In the genomic region with DNA sequence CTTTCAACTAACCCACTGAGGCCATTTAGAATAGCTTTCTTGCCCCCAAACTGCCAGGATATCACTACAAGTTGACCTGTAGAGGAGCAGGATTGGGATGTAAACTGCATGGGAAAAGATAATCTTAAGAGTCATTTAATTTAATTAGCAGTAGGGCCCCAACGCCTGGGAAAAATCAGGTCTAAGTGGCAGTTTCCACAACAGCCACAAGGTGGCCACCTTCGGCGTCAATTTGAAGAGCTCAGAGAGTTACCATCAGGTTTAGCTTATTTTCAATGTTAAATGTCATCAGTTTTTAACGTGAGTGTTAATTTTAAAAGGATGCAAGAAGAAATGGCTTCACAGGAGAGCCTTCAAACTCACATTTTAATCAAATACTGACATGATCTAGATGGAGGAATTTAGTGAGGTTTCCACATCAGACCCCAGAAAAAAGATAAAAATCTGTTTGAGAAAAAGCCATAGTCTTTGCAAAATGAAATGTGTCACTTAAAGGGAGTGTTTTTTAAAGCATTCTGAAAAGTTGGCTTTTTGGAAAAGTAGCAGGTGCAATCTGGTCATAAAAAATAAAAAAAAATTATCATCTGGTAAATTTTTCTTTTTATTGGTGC, we compare ENCODE assay signal across 8 cellular contexts.
DNase-seq lines count a peak whose midpoint lies in the region; ATAC-seq and TF ChIP-seq lines count a peak whose summit lies in the region.

No MANE protein-coding gene starts in this region.

- H3K27ac Mint-ChIP-seq in Calu3 (ENCODE audit: unreplicated experiment) (no peak overlapping the region), T-helper 17 cell (no peak overlapping the region), immature natural killer cell (no peak overlapping the region)

- BruUV-seq in Calu3 (replicated peaks; lab: Mats Ljungman, UMichigan) = no TSS peak

- DNase-seq in Calu3 (peak; percentile 64), KBM-7 (peak; percentile 68), T-helper 17 cell (peak in 2 of 3 donors; percentile 16 to 43), astrocyte of the hippocampus (ENCODE audit: low read depth, low spot score) (peak; percentile 71), immature natural killer cell (peak in 2 of 3 donors; percentile 12 to 28)
- peak; percentile 58 for DNase-seq in stimulated activated CD4-positive, alpha-beta T cell treated with anti-CD3 and anti-CD28 coated beads, Interleukin-4, amount 100 ng/mL, for 1 hour

- H3K4me1 Mint-ChIP-seq in Calu3 (ENCODE audit: low read depth, unreplicated experiment) = no peaks in the 10 kb centered on the region
- peaks cover 17% of the 10 kb centered on the region for H3K4me1 Mint-ChIP-seq in T-helper 17 cell
- no peaks in the 10 kb centered on the region for H3K4me1 Mint-ChIP-seq in immature natural killer cell

- CTCF ChIA-PET in Calu3 (lab: Charles Lee) = interaction anchor here (0.6 to 1.9 kb wide), 15 partner anchors 10 to 738 kb away, joined by 3 to 23 read pairs (median 4); partner anchors contain the start of genes CCDC148 and PKP4

- no peak overlapping the region for H3K4me3 Mint-ChIP-seq in Calu3 (ENCODE audit: low read depth, unreplicated experiment)
- H3K4me3 Mint-ChIP-seq in T-helper 17 cell = no peak overlapping the region
- H3K4me3 Mint-ChIP-seq in immature natural killer cell = no peak overlapping the region

- H3K9me3 ChIP-seq in T-helper 17 cell (ENCODE audit: control insufficient read depth, low read length, poor library complexity, severe bottlenecking) = no peaks in the 10 kb centered on the region

- peak; percentile 82 for ATAC-seq in GM19438 (IDR thresholded peaks at IDR 0.05; ENCODE audit: low read depth, unreplicated experiment)
- ATAC-seq in T-helper 17 cell = peak; percentile 68
- ATAC-seq in esophagus mucosa = no peak

- H3K9me3 Mint-ChIP-seq in Calu3 (ENCODE audit: low read depth, unreplicated experiment) (peaks cover 4% of the 10 kb centered on the region), immature natural killer cell (no peaks in the 10 kb centered on the region)

- H3K36me3 Mint-ChIP-seq in Calu3 (ENCODE audit: insufficient read depth, unreplicated experiment) = no peaks in the 10 kb centered on the region
- peaks cover 5% of the 10 kb centered on the region for H3K36me3 Mint-ChIP-seq in T-helper 17 cell (ENCODE audit: low read depth)
- H3K36me3 Mint-ChIP-seq in immature natural killer cell = no peaks in the 10 kb centered on the region

- H3K27me3 Mint-ChIP-seq in Calu3 (ENCODE audit: unreplicated experiment) (no peaks in the 10 kb centered on the region), T-helper 17 cell (no peaks in the 10 kb centered on the region), immature natural killer cell (ENCODE audit: low read depth in 3 of 3) (peaks cover 1 to 3% (median 2%) of the 10 kb centered on the region in 3 donors)

- peak; percentile 64 for TF ChIP-seq CTCF in Calu3 (IDR thresholded peaks at IDR 0.05; ENCODE audit: unreplicated experiment)

- in situ Hi-C loops in KBM-7 (cut with MboI; ENCODE audit: low pct_unique_long_range_greater_than_20kb, low sequenced_read_pairs) = loop anchor here (25.0 kb wide), 1 partner anchor 537 kb away; no protein-coding TSS in a partner anchor

- intact Hi-C loops in Calu3 (cut with micrococcal nuclease; ENCODE audit: unreplicated experiment) = loop anchor here (2.0 kb wide), 1 partner anchor 730 kb away; no protein-coding TSS in a partner anchor

Comparison
In these comparisons a context has a peak if more than half of its experiments do, and no peak if none do; other contexts are left out.
1. DNase-seq: peak in every context shown above with its lines; median percentile 71 in astrocyte of the hippocampus; 68 in KBM-7; 64 in Calu3; 58 in stimulated activated CD4-positive, alpha-beta T cell treated with anti-CD3 and anti-CD28 coated beads, Interleukin-4, amount 100 ng/mL, for 1 hour; 30 in T-helper 17 cell; 20 in immature natural killer cell.